Comparison of ENCODE assay signal across 14 cellular contexts in genomic region chr14:67491741-67492504, GRCh38. TPM values are rescaled to one million over a fixed set of nuclear protein-coding genes. Genes with fewer than 3 reads are reported as not detected.
DNase-seq lines count a peak whose midpoint lies in the region; ATAC-seq, FAIRE-seq and TF ChIP-seq lines count a peak whose summit lies in the region.
"Had no signal": no experiment of that assay in that cellular context is flagged by ENCODE, and none has a peak within 500 bp of the region (broad histone marks: within the 10 kb centered on the region; RNA-seq: fewer than 3 reads in every experiment).

No MANE protein-coding gene starts in this region.

- no peak overlapping the region for H3K23ac ChIP-seq in IMR-90 (ENCODE audit: low read depth, low read length)

- FAIRE-seq in GM12892 (lab: Jason Lieb, UNC), result no peak

- no peak overlapping the region for H3K14ac ChIP-seq in IMR-90 (replicated peaks; ENCODE audit: low read depth, low read length)

- no peaks in the 10 kb centered on the region for H4K20me1 ChIP-seq in IMR-90 (ENCODE audit: insufficient read depth, low read length)

- H3K9me3 ChIP-seq in BE2C, result peaks cover 4% of the 10 kb centered on the region; the same call in 1 of the 2 replicates
- peaks cover 9% of the 10 kb centered on the region for H3K9me3 ChIP-seq in IMR-90 (ENCODE audit: control insufficient read depth, insufficient read depth, low read length)
- peaks cover 0 to 18% (median 7%) of the 10 kb centered on the region in 11 donors for H3K9me3 ChIP-seq in heart right ventricle
- H3K9me3 ChIP-seq: ovary, testis had no signal

- DNase-seq in BE2C (peak; percentile 61), IMR-90 (no peak), NCI-H82 treated with DMSO at 0.1 percent for 48 hours (lab: John Stamatoyannopoulos, UW; ENCODE audit: unreplicated experiment) (peak; percentile 64), heart right ventricle (peak; percentile 32 to 35), GM12892 (ENCODE audit: insufficient read length) (no peak)
- no peak for DNase-seq in activated CD4-positive, alpha-beta T cell treated with anti-CD3 and anti-CD28 coated beads for 48 hours
- DNase-seq: activated CD4-positive, alpha-beta T cell treated with anti-CD3 and anti-CD28 coated beads for 4 hours; AML-193; HFFc6; kidney glomerular epithelial cell; ovary; testis had no signal

- no peak for TF ChIP-seq CTCF in BE2C (IDR thresholded peaks at IDR 0.05; ENCODE audit: low read depth, low read length)
- TF ChIP-seq CTCF in IMR-90 (conservative IDR thresholded peaks at IDR 0.05; ENCODE audit: low read depth, low read length), result no peak
- no peak for TF ChIP-seq CTCF in heart right ventricle (IDR thresholded peaks at IDR 0.05)

- no peak for ATAC-seq in IMR-90 (ENCODE audit: low read depth)
- peak in 2 of 8 donors; percentile 37 to 48 for ATAC-seq in heart right ventricle
- no peak for ATAC-seq in GM19397 (IDR thresholded peaks at IDR 0.05; ENCODE audit: unreplicated experiment)
- ATAC-seq in HG03469 (IDR thresholded peaks at IDR 0.05; ENCODE audit: unreplicated experiment), result no peak

- H3K56ac ChIP-seq in IMR-90 (ENCODE audit: extremely low read depth, insufficient read depth, low read length), result no peak overlapping the region

- no peak overlapping the region for H2BK120ac ChIP-seq in IMR-90 (ENCODE audit: low read depth, low read length)

- 20% methylated on average over 1 of the region's 9 CpGs; no CpG with 5 or more reads in 1 of the 2 experiments for WGBS in IMR-90 (ENCODE audit: extremely low coverage in 2 of 2, insufficient read length in 1 of 2), 2 experiments
- 39 to 46% methylated on average over 9 of the region's 9 CpGs for WGBS in heart right ventricle, 2 donors

- H3K36me3 ChIP-seq in BE2C, result no peaks in the 10 kb centered on the region
- H3K36me3 ChIP-seq in IMR-90 (ENCODE audit: control insufficient read depth, insufficient read depth, low read length), result no peaks in the 10 kb centered on the region
- peaks cover 0 to 1% (median 0%) of the 10 kb centered on the region in 9 donors for H3K36me3 ChIP-seq in heart right ventricle
- H3K36me3 ChIP-seq: ovary had no signal

- dilution Hi-C loops in IMR-90 (cut with HindIII; ENCODE audit: low sequenced_read_pairs, unreplicated experiment), result no loop called here

- H2AK5ac ChIP-seq in IMR-90 (ENCODE audit: low read depth, low read length), result no peak overlapping the region

- in situ Hi-C loops in IMR-90 (cut with MboI; ENCODE audit: low sequenced_read_pairs), result no loop called here

- BruUV-seq in IMR-90 (replicated peaks; lab: Mats Ljungman, UMichigan), result no TSS peak

- H2BK5ac ChIP-seq in IMR-90 (ENCODE audit: low read depth, low read length, poor library complexity, severe bottlenecking), result no peak overlapping the region

- TF ChIP-seq POLR2A in IMR-90 (IDR thresholded peaks at IDR 0.05; ENCODE audit: low read depth, low read length), result no peak
- no peak for TF ChIP-seq POLR2A in GM12892 (IDR thresholded peaks at IDR 0.05; ENCODE audit: low read depth, low read length)

- H2BK15ac ChIP-seq in IMR-90 (ENCODE audit: low read depth, low read length), result no peak overlapping the region

- H2BK20ac ChIP-seq in IMR-90 (ENCODE audit: low read depth, low read length), result no peak overlapping the region

- no peak overlapping the region for H3K18ac ChIP-seq in IMR-90 (ENCODE audit: low read depth, low read length)

- no peak overlapping the region for H3K4me2 ChIP-seq in IMR-90 (ENCODE audit: low read depth, low read length)

- H4K5ac ChIP-seq in IMR-90 (ENCODE audit: low read depth, low read length), result no peak overlapping the region

- H3K4ac ChIP-seq in IMR-90 (ENCODE audit: low read depth, low read length), result no peak overlapping the region

- no peak overlapping the region for H3K9ac ChIP-seq in IMR-90 (ENCODE audit: low read depth, low read length)

- H3K9me1 ChIP-seq in IMR-90 (ENCODE audit: insufficient read depth, low read length), result no peaks in the 10 kb centered on the region

- H3K27ac ChIP-seq in IMR-90 (ENCODE audit: insufficient read depth, low read length), result no peak overlapping the region
- H3K27ac ChIP-seq in heart right ventricle, result no peak overlapping the region
- H3K27ac ChIP-seq: ovary, testis had no signal

- H4K8ac ChIP-seq in IMR-90 (ENCODE audit: low read depth in 2 of 2, low read length in 2 of 2), result no peak overlapping the region

- H3K4me3 ChIP-seq in BE2C (ENCODE audit: low read depth, low read length) (no peak overlapping the region), IMR-90 (ENCODE audit: insufficient read depth, low read depth, low read length) (no peak overlapping the region), heart right ventricle (no peak overlapping the region)
- H3K4me3 ChIP-seq: ovary, testis had no signal

- H3K27me3 ChIP-seq in BE2C (no peaks in the 10 kb centered on the region), IMR-90 (ENCODE audit: control insufficient read depth, insufficient read depth, low read length) (peaks cover 22% of the 10 kb centered on the region; the same call in 1 of the 2 replicates), heart right ventricle (no peaks in the 10 kb centered on the region)
- H3K27me3 ChIP-seq: ovary, testis had no signal

- no peaks in the 10 kb centered on the region for H3K79me1 ChIP-seq in IMR-90 (ENCODE audit: low read depth in 1 of 2, low read length in 2 of 2)

- POLR2A ChIA-PET in IMR-90 (lab: Charles Lee; ENCODE audit: unreplicated experiment), result no interaction called here

- CTCF ChIA-PET in IMR-90 (lab: Yijun Ruan, JAX), result no interaction called here

- no peak overlapping the region for H2AFZ ChIP-seq in IMR-90 (replicated peaks; ENCODE audit: low read length, poor library complexity)

- no peak overlapping the region for H4K91ac ChIP-seq in IMR-90 (ENCODE audit: insufficient read depth, low read depth, low read length)

- no peak for TF ChIP-seq RAD21 in IMR-90 (IDR thresholded peaks at IDR 0.05; ENCODE audit: low read length)

- peak overlapping the region; percentile 62 for H2AK9ac ChIP-seq in IMR-90 (replicated peaks; ENCODE audit: low read depth, low read length, poor library complexity)

- intact Hi-C loops in IMR-90 (cut with micrococcal nuclease) (no loop called here), heart right ventricle (cut with DNase I) (no loop called here)

- peaks cover 11% of the 10 kb centered on the region for H3K4me1 ChIP-seq in BE2C
- H3K4me1 ChIP-seq in IMR-90 (ENCODE audit: control insufficient read depth, insufficient read depth, low read length), result no peaks in the 10 kb centered on the region
- H3K4me1 ChIP-seq in heart right ventricle, result peaks cover 0 to 22% (median 12%) of the 10 kb centered on the region in 9 donors
- H3K4me1 ChIP-seq: testis had no signal

TF ChIP-seq in IMR-90, 13 proteins besides CTCF, POLR2A, EP300 and RAD21:
- TF ChIP-seq SMC3 (IDR thresholded peaks at IDR 0.05; ENCODE audit: low read depth, low read length), result no peak
- no peak for TF ChIP-seq NFE2L2 (IDR thresholded peaks at IDR 0.05; ENCODE audit: low read depth, low read length)
- TF ChIP-seq CEBPB (IDR thresholded peaks at IDR 0.05; ENCODE audit: low read depth, low read length), result no peak
- TF ChIP-seq RFX5 (IDR thresholded peaks at IDR 0.05; ENCODE audit: low read depth, low read length), result no peak
- no peak for TF ChIP-seq BHLHE40 (IDR thresholded peaks at IDR 0.05; ENCODE audit: low read depth, low read length)

RNA-seq across cellular contexts. Expression of gene TMEM229B, which starts 3.4 kb away (rescaled TPM):
- not detected for polyA plus RNA-seq in BE2C (2012; ENCODE audit: insufficient read depth, insufficient read length, low read depth)
- total RNA-seq in IMR-90 (2012; rRNA removed) (under 0.01 TPM in 1 of 2 replicates, not detected in the other), heart right ventricle (1 to 10 TPM in 9 of 10 donors, under 1 TPM in 1; 1.00 to 5.9 (median 1.7) TPM)
- polyA plus RNA-seq in IMR-90 (2012; rRNA removed) (0.06 TPM in 1 of 2 replicates, not detected in the other), heart right ventricle (under 1 TPM; 0.51 to 0.68 TPM)
- polyA plus RNA-seq in IMR-90 (2012; cell fraction: cytosol; rRNA removed), result 0.03 and 0.15 TPM in 2 replicates
- polyA plus RNA-seq in IMR-90 (2012; cell fraction: nucleus; rRNA removed; ENCODE audit: low replicate concordance), result 0.01 and 0.03 TPM in 2 replicates
- polyA plus RNA-seq in GM12892 (2012; ENCODE audit: missing spikeins), result 0.15 TPM

RNA-seq across cellular contexts. Expression of gene PLEKHH1, which starts 41.2 kb away (rescaled TPM):
- 4.1 TPM for polyA plus RNA-seq in BE2C (2012; ENCODE audit: insufficient read depth, insufficient read length, low read depth)
- total RNA-seq in IMR-90 (2012; rRNA removed) (under 0.01 TPM in 2 replicates), heart right ventricle (1 to 10 TPM; 1.7 to 7.8 (median 3.7) TPM)
- polyA plus RNA-seq in IMR-90 (2012; rRNA removed) (0.34 and 0.37 TPM in 2 replicates), heart right ventricle (10 to 100 TPM in 1 of 2 donors, 1 to 10 TPM in 1; 2.3 to 14.8 TPM)
- 0.06 and 0.07 TPM in 2 replicates for polyA plus RNA-seq in IMR-90 (2012; cell fraction: cytosol; rRNA removed)
- 1.2 and 1.6 TPM in 2 replicates for polyA plus RNA-seq in IMR-90 (2012; cell fraction: nucleus; rRNA removed; ENCODE audit: low replicate concordance)
- 0.17 TPM for polyA plus RNA-seq in GM12892 (2012; ENCODE audit: missing spikeins)

Comparison
In these comparisons a context has a peak if more than half of its experiments do, and no peak if none do; other contexts are left out.
1. DNase-seq: peak in BE2C (single experiment), NCI-H82 treated with DMSO at 0.1 percent for 48 hours (single experiment) and heart right ventricle (2 of 2); none in IMR-90 (single experiment), activated CD4-positive, alpha-beta T cell treated with anti-CD3 and anti-CD28 coated beads for 48 hours (single experiment) and GM12892 (single experiment).